Comparison of ENCODE assay signal across 9 cellular contexts in genomic region chr2:142076319-142076718, GRCh38. TPM values are rescaled to one million over a fixed set of nuclear protein-coding genes. Genes with fewer than 3 reads are reported as not detected.
"Had no signal": no experiment of that assay in that cellular context is flagged by ENCODE, and none has a peak within 500 bp of the region (broad histone marks: within the 10 kb centered on the region; RNA-seq: fewer than 3 reads in every experiment).

No MANE protein-coding gene starts in this region.

- H3K9ac ChIP-seq: GM23248 had no signal

- ATAC-seq: HCT116, HepG2 had no signal

- H3K4me3 Mint-ChIP-seq: IgD-negative memory B cell had no signal

- H3K9me3 ChIP-seq: HAP-1 had no signal

- H3K27ac Mint-ChIP-seq: IgD-negative memory B cell had no signal

- FAIRE-seq: HepG2 had no signal

- DNase-seq: GM23248, GOT3, H7, KBM-7 had no signal

- H3K36me3 Mint-ChIP-seq: IgD-negative memory B cell had no signal

- H3K4me3 ChIP-seq: GM23248, HAP-1 had no signal

- H3K27me3 Mint-ChIP-seq: IgD-negative memory B cell had no signal

- H3K4me1 Mint-ChIP-seq: IgD-negative memory B cell had no signal

- H3K36me3 ChIP-seq: HAP-1 had no signal

- H3K27ac ChIP-seq: GM23248 had no signal

RNA-seq across cellular contexts. Expression of gene LRP1B, which starts 54.5 kb away (rescaled TPM):
- total RNA-seq: GM23248, HT-29 had no signal
